10 cellular contexts compared by ENCODE assay signal in the genomic region with DNA sequence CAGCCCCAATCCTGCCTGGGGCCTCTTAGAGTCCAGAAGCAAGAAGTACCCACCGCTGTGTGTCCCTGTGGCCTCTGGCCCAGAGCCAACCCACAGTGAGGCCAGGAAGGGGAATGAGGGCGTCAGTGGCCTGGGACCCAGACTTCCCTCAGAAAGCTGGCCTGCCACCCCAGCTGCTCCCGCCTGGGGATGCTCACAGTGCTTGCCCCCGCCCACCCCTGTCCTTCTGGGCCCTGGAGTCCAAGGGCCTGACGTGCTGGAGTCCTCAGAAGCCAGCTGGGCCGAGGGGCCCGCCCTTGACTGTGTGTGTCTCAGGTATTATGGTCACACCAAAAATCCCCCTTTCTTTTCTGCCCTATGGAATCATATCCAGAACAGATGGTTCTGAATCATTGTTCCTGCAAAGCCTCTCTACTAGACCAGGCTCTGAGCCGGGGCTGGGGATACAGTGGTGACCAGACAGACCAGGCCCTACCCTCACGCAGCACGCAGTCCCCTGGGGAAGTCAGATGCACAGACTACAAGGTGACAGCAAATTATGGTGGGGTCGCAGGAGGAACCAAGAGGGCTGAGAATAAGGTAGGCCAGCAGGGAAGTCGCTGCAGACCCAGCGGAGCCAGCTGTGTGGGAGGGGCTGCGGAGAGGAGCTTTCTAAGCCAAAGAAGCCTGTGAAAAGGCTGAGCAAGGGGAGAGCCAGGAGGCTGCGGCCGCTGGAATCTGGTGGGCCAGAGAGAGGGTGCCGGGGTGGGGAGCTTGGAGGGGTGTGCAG.
A peak's percentile ranks its signal among the peaks of the same experiment; 100 is the strongest.
DNase-seq lines count a peak whose midpoint lies in the region; ATAC-seq and TF ChIP-seq lines count a peak whose summit lies in the region.
"Had no signal": no experiment of that assay in that cellular context is flagged by ENCODE, and none has a peak within 500 bp of the region (broad histone marks: within the 10 kb centered on the region; RNA-seq: fewer than 3 reads in every experiment).

No MANE protein-coding gene starts in this region.

- H3K4me1 ChIP-seq in GM23248 (ENCODE audit: insufficient read depth) (peaks cover 31% of the 10 kb centered on the region), heart left ventricle (peaks cover 0 to 38% (median 27%) of the 10 kb centered on the region in 12 donors), gastrocnemius medialis (peaks cover 0 to 14% of the 10 kb centered on the region in 2 donors)

- H3K27ac ChIP-seq in GM23248 (peak overlapping the region; percentile 44), heart left ventricle (peak overlapping the region in 10 of 12 donors; percentile 30 to 73 (median 47)), gastrocnemius medialis (peak overlapping the region in 3 of 4 donors; percentile 18 to 54 (median 24))

- peaks cover 15% of the 10 kb centered on the region for H3K36me3 Mint-ChIP-seq in activated CD8-positive, alpha-beta T cell treated with anti-CD3 and anti-CD28 coated beads for 36 hours (ENCODE audit: low read depth)

- WGBS in GM23248 (ENCODE audit: low coverage in 1 of 2, low lambda C conversion rate in 2 of 2, missing lambda C conversion rate in 2 of 2), 2 experiments: 37 to 40% methylated on average over 17 of the region's 17 CpGs
- 59 to 71% (median 64%) methylated on average over 11 to 17 of the region's 17 CpGs for WGBS in heart left ventricle, 4 donors

- TF ChIP-seq CTCF in heart left ventricle (IDR thresholded peaks at IDR 0.05) (no peak), gastrocnemius medialis (IDR thresholded peaks at IDR 0.05 in 4 of 5, conservative IDR thresholded peaks at IDR 0.05 in 1 of 5) (no peak)
- TF ChIP-seq CTCF in activated CD8-positive, alpha-beta T cell treated with anti-CD3 and anti-CD28 coated beads for 36 hours (IDR thresholded peaks at IDR 0.05): no peak

- no peak overlapping the region for H3K4me3 ChIP-seq in GM23248
- peak overlapping the region in 2 of 12 donors; percentile 10 to 24 for H3K4me3 ChIP-seq in heart left ventricle
- no peak overlapping the region for H3K4me3 ChIP-seq in gastrocnemius medialis

- POLR2A ChIA-PET in activated CD8-positive, alpha-beta T cell treated with anti-CD3 and anti-CD28 coated beads for 36 hours (lab: Charles Lee): interaction anchor here (1.1 to 1.2 kb wide), 2 partner anchors 10 to 13 kb away, joined by 3 to 4 read pairs; no protein-coding TSS in a partner anchor

- no peak overlapping the region for H3K27ac Mint-ChIP-seq in activated CD8-positive, alpha-beta T cell treated with anti-CD3 and anti-CD28 coated beads for 36 hours

- no peaks in the 10 kb centered on the region for H3K79me2 ChIP-seq in GM23248 (ENCODE audit: insufficient read depth)

- peak in 3 of 4 donors; percentile 43 to 64 (median 48) for ATAC-seq in heart left ventricle
- ATAC-seq in gastrocnemius medialis: no peak
- no peak for ATAC-seq in activated CD8-positive, alpha-beta T cell treated with anti-CD3 and anti-CD28 coated beads for 36 hours

- no peaks in the 10 kb centered on the region for H3K27me3 ChIP-seq in GM23248 (replicated peaks; ENCODE audit: insufficient read depth)
- H3K27me3 ChIP-seq in heart left ventricle: no peaks in the 10 kb centered on the region
- H3K27me3 ChIP-seq in gastrocnemius medialis: no peaks in the 10 kb centered on the region

- no peaks in the 10 kb centered on the region for H4K20me1 ChIP-seq in GM23248 (ENCODE audit: insufficient read depth)

- DNase-seq in GM23248: peak; percentile 62
- DNase-seq in SKM-1 (lab: John Stamatoyannopoulos, UW; ENCODE audit: unreplicated experiment): peak; percentile 38
- DNase-seq in heart left ventricle: peak in 4 of 5 donors; percentile 41 to 75 (median 52)
- DNase-seq in gastrocnemius medialis: no peak
- DNase-seq in GM19238 (ENCODE audit: insufficient read length, low spot score): no peak
- DNase-seq in ecto neural progenitor cell (ENCODE audit: low spot score): no peak
- no peak for DNase-seq in NCI-H2107 treated with DMSO at 0.1 percent for 48 hours (lab: John Stamatoyannopoulos, UW; ENCODE audit: unreplicated experiment)
- DNase-seq in activated CD8-positive, alpha-beta T cell treated with anti-CD3 and anti-CD28 coated beads for 36 hours: no peak
- DNase-seq: activated CD4-positive, alpha-beta T cell treated with anti-CD3 and anti-CD28 coated beads for 48 hours; DND-41 had no signal

- no peaks in the 10 kb centered on the region for H3K9me2 ChIP-seq in GM23248 (ENCODE audit: insufficient read depth)

- peak overlapping the region; percentile 6 for H3K4me2 ChIP-seq in GM23248 (ENCODE audit: unreplicated experiment)

- H3K4me1 Mint-ChIP-seq in activated CD8-positive, alpha-beta T cell treated with anti-CD3 and anti-CD28 coated beads for 36 hours (ENCODE audit: low read depth): peaks cover 8% of the 10 kb centered on the region

- H3K9ac ChIP-seq in GM23248: peak overlapping the region; percentile 50

- no peaks in the 10 kb centered on the region for H3K27me3 Mint-ChIP-seq in activated CD8-positive, alpha-beta T cell treated with anti-CD3 and anti-CD28 coated beads for 36 hours

- peaks cover 8% of the 10 kb centered on the region for H3F3A ChIP-seq in GM23248 (ENCODE audit: insufficient read depth)

- H3K9me3 ChIP-seq in GM23248 (ENCODE audit: low read depth) (no peaks in the 10 kb centered on the region), heart left ventricle (peaks cover 0 to 4% (median 0%) of the 10 kb centered on the region in 12 donors), gastrocnemius medialis (no peaks in the 10 kb centered on the region)

- TF ChIP-seq POLR2A in heart left ventricle (IDR thresholded peaks at IDR 0.05) (no peak), gastrocnemius medialis (IDR thresholded peaks at IDR 0.05) (no peak)

- H3K36me3 ChIP-seq in GM23248 (ENCODE audit: low read depth) (no peaks in the 10 kb centered on the region), heart left ventricle (no peaks in the 10 kb centered on the region), gastrocnemius medialis (no peaks in the 10 kb centered on the region)

- intact Hi-C loops in heart left ventricle (cut with DNase I): loop anchor here in 1 of 10 donors (10.0 kb wide), 1 partner anchor 70 kb away; no protein-coding TSS in a partner anchor
- intact Hi-C loops in gastrocnemius medialis (cut with DNase I; ENCODE audit: low total_unique reads): no loop called here
- intact Hi-C loops in activated CD8-positive, alpha-beta T cell treated with anti-CD3 and anti-CD28 coated beads for 36 hours (cut with micrococcal nuclease): no loop called here

- no peak overlapping the region for H2AFZ ChIP-seq in GM23248

- in situ Hi-C loops in GM23248 (cut with MboI): no loop called here
- in situ Hi-C loops in gastrocnemius medialis (cut with MboI; ENCODE audit: low sequenced_read_pairs in 4 of 4): no loop called here

- H3K9me3 Mint-ChIP-seq in activated CD8-positive, alpha-beta T cell treated with anti-CD3 and anti-CD28 coated beads for 36 hours: peaks cover 12% of the 10 kb centered on the region

- no peak overlapping the region for H3K4me3 Mint-ChIP-seq in activated CD8-positive, alpha-beta T cell treated with anti-CD3 and anti-CD28 coated beads for 36 hours

- CTCF ChIA-PET in activated CD8-positive, alpha-beta T cell treated with anti-CD3 and anti-CD28 coated beads for 36 hours (lab: Charles Lee): no interaction called here

Comparison
In these comparisons a context has a peak if more than half of its experiments do, and no peak if none do; other contexts are left out.
1. DNase-seq: peak in GM23248 (single experiment), SKM-1 (single experiment) and heart left ventricle (4 of 5); none in gastrocnemius medialis (0 of 2), GM19238 (single experiment), ecto neural progenitor cell (single experiment), NCI-H2107 treated with DMSO at 0.1 percent for 48 hours (single experiment) and activated CD8-positive, alpha-beta T cell treated with anti-CD3 and anti-CD28 coated beads for 36 hours (single experiment).
2. ATAC-seq: peak in heart left ventricle (3 of 4); none in gastrocnemius medialis (0 of 2) and activated CD8-positive, alpha-beta T cell treated with anti-CD3 and anti-CD28 coated beads for 36 hours (single experiment).
3. Peak in every context shown above with its lines, with median percentiles within 50 percentile points of each other: H3K27ac ChIP-seq.